Comparison of ENCODE assay signal across 8 cellular contexts in the genomic region with DNA sequence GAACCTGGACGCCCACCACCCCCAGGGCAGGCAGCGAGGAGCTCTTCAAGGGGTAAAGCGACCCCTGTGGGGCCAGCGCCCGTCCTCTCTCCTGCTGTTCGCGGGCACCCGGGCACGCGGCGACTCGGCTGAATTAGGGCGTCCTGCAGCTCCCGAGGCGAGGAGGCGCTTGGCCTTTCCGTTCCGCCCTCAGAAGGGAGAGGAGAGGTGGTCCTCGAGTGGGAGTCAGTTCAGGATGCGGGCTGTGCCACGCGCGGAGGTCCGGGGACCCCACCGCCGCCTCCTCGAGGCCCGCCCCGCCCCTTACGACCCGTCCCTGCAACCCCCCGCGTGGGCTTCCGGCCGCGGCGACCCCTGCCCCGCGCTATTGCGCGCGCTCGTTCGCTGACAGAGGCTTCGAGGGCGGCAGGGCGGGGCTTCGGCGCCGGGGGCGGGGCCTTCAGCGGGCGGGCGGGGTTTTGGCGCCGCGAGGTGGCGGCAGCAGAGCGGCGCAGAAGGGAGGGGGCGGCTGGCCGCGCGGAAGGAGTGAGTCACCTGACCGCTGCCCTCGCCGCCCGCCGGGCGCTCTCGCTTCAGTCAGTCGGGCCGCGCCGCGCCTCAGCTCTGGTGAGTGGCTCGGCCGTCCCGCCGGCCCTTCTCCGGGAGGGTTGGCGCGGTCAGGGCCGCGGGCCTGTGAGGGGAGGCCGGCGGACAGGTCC. TPM values are rescaled to one million over a fixed set of nuclear protein-coding genes. Genes with fewer than 3 reads are reported as not detected.
A peak's percentile ranks its signal among the peaks of the same experiment; 100 is the strongest.
DNase-seq lines count a peak whose midpoint lies in the region; ATAC-seq, FAIRE-seq and TF ChIP-seq lines count a peak whose summit lies in the region.

BACH1 (plus strand) TSS at position 575 of the 698 bp plus-strand sequence. CDS start 22,359 bp downstream, outside the sequence.

- peak within 1 kb of the TSS; percentile 100 for H3K27ac ChIP-seq in keratinocyte (ENCODE audit: control insufficient read depth, insufficient read depth, low read length)

- no peaks in the 10 kb centered on the region for H3K27me3 ChIP-seq in keratinocyte (ENCODE audit: control insufficient read depth, extremely low read depth, insufficient read depth, low read length)

- DNase-seq in AG04449 (ENCODE audit: low read depth, low spot score) (peak; percentile 52), NCI-H446 (lab: John Stamatoyannopoulos, UW) (peak; percentile 74 to 94), keratinocyte (ENCODE audit: low read depth, low spot score) (no peak)
- DNase-seq in activated CD4-positive, CD25-positive, alpha-beta regulatory T cell treated with anti-CD3 and anti-CD28 coated beads, Interleukin-2, amount 50 U/mL, for 16 hours (ENCODE audit: low read depth, low spot score): peak; percentile 68
- peak; percentile 71 for DNase-seq in central memory CD4-positive, alpha-beta T cell
- peak; percentile 76 to 89 for DNase-seq in stimulated activated CD4-positive, alpha-beta T cell treated with anti-CD3 and anti-CD28 coated beads, Interleukin-15, amount 100 ng/mL, for 1 hour (ENCODE audit: low read depth in 1 of 2, low spot score in 1 of 2)

- H3K9ac ChIP-seq in keratinocyte (ENCODE audit: control insufficient read depth, extremely low read depth, insufficient read depth, low read length): peak within 1 kb of the TSS; percentile 100

- dilution Hi-C loops in keratinocyte (cut with MboI; ENCODE audit: extremely low pct_ligation_motif_present, low sequenced_read_pairs): no loop called here

- CTCF ChIA-PET in AG04449 (lab: Yijun Ruan, JAX): interaction anchor here (0.6 to 5.1 kb wide), 9 partner anchors 9 to 149 kb away, joined by 3 to 42 read pairs (median 4); no protein-coding TSS in a partner anchor

- peak; percentile 96 for TF ChIP-seq POLR2A in GM18951 (IDR thresholded peaks at IDR 0.05; ENCODE audit: extremely low read depth, insufficient read depth, insufficient read length)

- peak within 1 kb of the TSS; percentile 100 for H3K4me2 ChIP-seq in keratinocyte (ENCODE audit: control insufficient read depth, extremely low read depth, insufficient read depth, low read depth, low read length)

- H3K79me2 ChIP-seq in keratinocyte (ENCODE audit: control insufficient read depth, insufficient read depth, low read length): peaks cover 42% of the 10 kb centered on the region

- H2AFZ ChIP-seq in keratinocyte (ENCODE audit: control insufficient read depth, low read length): peak within 1 kb of the TSS; percentile 41

- in situ Hi-C loops in GM18951 (cut with MboI; ENCODE audit: low sequenced_read_pairs, unreplicated experiment): no loop called here

- TF ChIP-seq CTCF in AG04449 (IDR thresholded peaks at IDR 0.05; ENCODE audit: insufficient read depth, low read length, missing control alignments): peak; percentile 62
- peak in 2 of 3 experiments; percentile 66 to 68 for TF ChIP-seq CTCF in keratinocyte (optimal IDR thresholded peaks at IDR 0.05 in 1 of 3, IDR thresholded peaks at IDR 0.05 in 1 of 3, conservative IDR thresholded peaks at IDR 0.05 in 1 of 3; ENCODE audit: extremely low read depth in 1 of 3, insufficient read depth in 2 of 3, low read length in 3 of 3)

- peak; percentile 46 for ATAC-seq in HG03196 (IDR thresholded peaks at IDR 0.05; ENCODE audit: unreplicated experiment)

- peak within 1 kb of the TSS; percentile 96 for H3K4me3 ChIP-seq in AG04449 (ENCODE audit: low read depth, low read length)
- peak within 1 kb of the TSS; percentile 61 to 100 (median 94) for H3K4me3 ChIP-seq in keratinocyte (ENCODE audit: control insufficient read depth in 2 of 3, extremely low read depth in 1 of 3, insufficient read depth in 2 of 3, low read depth in 1 of 3, low read length in 3 of 3)

- no peaks in the 10 kb centered on the region for H3K9me3 ChIP-seq in keratinocyte (ENCODE audit: control insufficient read depth, low read depth, low read length)

- H4K20me1 ChIP-seq in keratinocyte (ENCODE audit: control insufficient read depth, extremely low read depth, insufficient read depth, low read length): peaks cover 13% of the 10 kb centered on the region

- POLR2A ChIA-PET in AG04449 (lab: Yijun Ruan, JAX): interaction anchor here (0.5 to 3.6 kb wide), 12 partner anchors 39 to 225 kb away, joined by 3 to 23 read pairs (median 4); partner anchors contain the start of gene CCT8

- H3K9me1 ChIP-seq in keratinocyte (ENCODE audit: control insufficient read depth, extremely low read depth, insufficient read depth, low read length): no peaks in the 10 kb centered on the region

- peaks cover 37% of the 10 kb centered on the region for H3K4me1 ChIP-seq in keratinocyte (ENCODE audit: control insufficient read depth, extremely low read depth, insufficient read depth, low read length)

- H3K36me3 ChIP-seq in keratinocyte (ENCODE audit: control insufficient read depth in 2 of 2, extremely low read depth in 1 of 2, insufficient read depth in 2 of 2, low read length in 2 of 2): no peaks in the 10 kb centered on the region

- FAIRE-seq in keratinocyte (lab: Jason Lieb, UNC): no peak

RNA-seq across cellular contexts. Expression of gene BACH1, which starts in this region (rescaled TPM):
- polyA plus RNA-seq in keratinocyte: 25.2 to 33.1 TPM (median 25.8 TPM) in 3 replicates
- 43.7 TPM for polyA plus RNA-seq in keratinocyte (2011; ENCODE audit: low read depth)
- polyA plus RNA-seq in keratinocyte (2011; cell fraction: cytosol; rRNA removed): 15.7 and 28.3 TPM in 2 replicates
- polyA plus RNA-seq in keratinocyte (2011; cell fraction: nucleus; rRNA removed): 32.1 and 36.5 TPM in 2 replicates
- 19.3 and 39.7 TPM in 2 replicates for polyA plus RNA-seq in keratinocyte (2012; ENCODE audit: low replicate concordance)
- polyA minus RNA-seq in keratinocyte: 55.2 to 158 TPM (median 123 TPM) in 3 replicates
- 61.0 TPM for polyA minus RNA-seq in keratinocyte (2011; cell fraction: cytosol; rRNA and poly(A)+ RNA removed)
- polyA minus RNA-seq in keratinocyte (2011; cell fraction: nucleus; rRNA and poly(A)+ RNA removed): 55.2 and 102 TPM in 2 replicates
